ENCODE assay signal across 17 cellular contexts in the genomic region with DNA sequence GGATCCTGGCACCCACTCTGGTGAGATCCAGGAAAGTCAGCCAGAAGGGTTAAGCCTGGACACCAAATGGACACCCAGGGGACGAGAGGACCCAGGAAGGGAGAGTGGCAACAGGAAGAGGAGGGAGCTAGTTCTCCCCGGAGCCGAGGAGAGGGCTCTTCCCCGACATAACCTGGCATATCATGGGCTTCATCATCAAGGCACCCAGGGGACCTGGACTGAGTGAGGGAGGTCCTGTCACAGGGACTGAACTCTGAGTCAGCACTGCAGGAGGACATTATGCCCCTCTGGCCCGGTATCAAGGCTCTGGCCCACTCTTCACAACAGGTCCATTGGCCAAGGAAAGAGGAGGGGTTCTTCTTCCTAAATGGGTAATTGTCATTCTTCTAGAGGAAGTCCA.
"Had no signal": no experiment of that assay in that cellular context is flagged by ENCODE, and none has a peak within 500 bp of the region (broad histone marks: within the 10 kb centered on the region; RNA-seq: fewer than 3 reads in every experiment).

No MANE protein-coding gene starts in this region.

- H3K4me3 Mint-ChIP-seq: activated CD4-positive, alpha-beta T cell treated with anti-CD3 and anti-CD28 coated beads for 36 hours; activated CD8-positive, alpha-beta T cell treated with anti-CD3 and anti-CD28 coated beads for 36 hours; activated T-cell treated with anti-CD3 and anti-CD28 coated beads, Interleukin-2, amount 50 U/mL, for 72 hours; central memory CD8-positive, alpha-beta T cell; dendritic cell treated with granulocyte-macrophage colony-stimulating factor and Interleukin-4, amounts not matched to agents 40 ng/mL and 50 ng/mL, for 4 days; effector memory CD8-positive, alpha-beta T cell; nephron progenitor cell; stimulated activated naive CD8-positive, alpha-beta T cell treated with anti-CD3 and anti-CD28 coated beads, Interleukin-15, amount 100 ng/mL, for 72 hours had no signal

- H3K27ac Mint-ChIP-seq: activated CD4-positive, alpha-beta T cell treated with anti-CD3 and anti-CD28 coated beads for 36 hours; activated CD8-positive, alpha-beta T cell treated with anti-CD3 and anti-CD28 coated beads for 36 hours; activated T-cell treated with anti-CD3 and anti-CD28 coated beads, Interleukin-2, amount 50 U/mL, for 72 hours; nephron progenitor cell had no signal

- H3K9me3 Mint-ChIP-seq: activated CD8-positive, alpha-beta T cell treated with anti-CD3 and anti-CD28 coated beads for 36 hours; activated T-cell treated with anti-CD3 and anti-CD28 coated beads, Interleukin-2, amount 50 U/mL, for 72 hours; central memory CD8-positive, alpha-beta T cell; dendritic cell treated with granulocyte-macrophage colony-stimulating factor and Interleukin-4, amounts not matched to agents 40 ng/mL and 50 ng/mL, for 4 days; effector memory CD8-positive, alpha-beta T cell; nephron progenitor cell; stimulated activated naive CD8-positive, alpha-beta T cell treated with anti-CD3 and anti-CD28 coated beads, Interleukin-15, amount 100 ng/mL, for 72 hours had no signal

- H3K4me1 ChIP-seq: vagina had no signal

- ATAC-seq: activated CD4-positive, alpha-beta T cell treated with anti-CD3 and anti-CD28 coated beads for 36 hours; activated CD8-positive, alpha-beta T cell treated with anti-CD3 and anti-CD28 coated beads for 36 hours; activated T-cell treated with anti-CD3 and anti-CD28 coated beads, Interleukin-2, amount 50 U/mL, for 72 hours; effector memory CD8-positive, alpha-beta T cell; stimulated activated naive CD8-positive, alpha-beta T cell treated with anti-CD3 and anti-CD28 coated beads, Interleukin-15, amount 100 ng/mL, for 72 hours had no signal

- H3K27ac ChIP-seq: ovary, vagina, WERI-Rb-1 had no signal

- H3K4me3 ChIP-seq: ovary, vagina had no signal

- H3K9me3 ChIP-seq: ovary, vagina had no signal

- DNase-seq: activated CD4-positive, alpha-beta T cell treated with anti-CD3 and anti-CD28 coated beads for 36 hours; activated CD8-positive, alpha-beta memory T cell treated with anti-CD3 and anti-CD28 coated beads, Interleukin-2, amount 50 U/mL, for 4 hours; activated CD8-positive, alpha-beta T cell treated with anti-CD3 and anti-CD28 coated beads for 36 hours; activated gamma-delta T cell treated with Interleukin-2 at 50 U/mL for 16 hours; activated T-cell treated with anti-CD3 and anti-CD28 coated beads, Interleukin-2, amount 50 U/mL, for 72 hours; effector memory CD8-positive, alpha-beta T cell; erythroblast; glutamatergic neuron; nephron progenitor cell; stimulated activated CD4-positive, alpha-beta T cell treated with anti-CD3 and anti-CD28 coated beads, Interleukin-4, amount 100 ng/mL, for 1 hour; stimulated activated CD8-positive, alpha-beta memory T cell treated with anti-CD3 and anti-CD28 coated beads, Interleukin-4, amount 100 ng/mL, for 48 hours; stimulated activated naive CD8-positive, alpha-beta T cell treated with anti-CD3 and anti-CD28 coated beads, Interleukin-15, amount 100 ng/mL, for 72 hours; WERI-Rb-1 had no signal

- H3K27me3 ChIP-seq: ovary, vagina had no signal

- H3K36me3 ChIP-seq: ovary, WERI-Rb-1 had no signal
